In the genomic region with DNA sequence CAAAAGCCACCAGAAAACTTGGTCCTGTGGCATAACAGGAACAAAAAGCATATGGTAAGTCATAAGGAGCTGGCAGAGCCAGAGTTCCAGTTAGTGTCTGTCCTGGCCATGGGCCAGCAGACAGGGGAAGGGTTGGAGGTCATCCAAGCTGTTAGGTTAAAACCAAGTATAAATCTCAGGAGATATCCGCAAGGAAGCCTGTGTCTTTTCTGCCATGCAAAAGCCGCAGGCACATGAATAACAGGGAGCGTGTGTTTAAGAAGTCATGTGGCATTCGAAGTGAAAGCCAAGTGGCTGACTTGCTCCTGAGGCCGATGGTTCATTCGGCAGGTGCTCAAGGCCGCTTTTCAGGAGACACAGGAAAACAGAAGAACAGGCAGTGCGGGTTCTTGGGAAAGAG, we compare ENCODE assay signal across 2 cellular contexts.
TF ChIP-seq lines count a peak whose summit lies in the region.

No MANE protein-coding gene starts in this region.

TF ChIP-seq in K562, 482 proteins besides CTCF, POLR2A, EP300 and RAD21:
- TF ChIP-seq, protein P1, sequence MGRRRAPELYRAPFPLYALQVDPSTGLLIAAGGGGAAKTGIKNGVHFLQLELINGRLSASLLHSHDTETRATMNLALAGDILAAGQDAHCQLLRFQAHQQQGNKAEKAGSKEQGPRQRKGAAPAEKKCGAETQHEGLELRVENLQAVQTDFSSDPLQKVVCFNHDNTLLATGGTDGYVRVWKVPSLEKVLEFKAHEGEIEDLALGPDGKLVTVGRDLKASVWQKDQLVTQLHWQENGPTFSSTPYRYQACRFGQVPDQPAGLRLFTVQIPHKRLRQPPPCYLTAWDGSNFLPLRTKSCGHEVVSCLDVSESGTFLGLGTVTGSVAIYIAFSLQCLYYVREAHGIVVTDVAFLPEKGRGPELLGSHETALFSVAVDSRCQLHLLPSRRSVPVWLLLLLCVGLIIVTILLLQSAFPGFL (CRISPR knock-in tag; IDR thresholded peaks at IDR 0.05) = no peak
- TF ChIP-seq CHD2 (IDR thresholded peaks at IDR 0.05; ENCODE audit: low read depth, low read length) = no peak
- TF ChIP-seq NR2C2 (CRISPR knock-in tag; IDR thresholded peaks at IDR 0.05) = no peak
- peak; percentile 76 for TF ChIP-seq NR2C2 (tag; IDR thresholded peaks at IDR 0.05)
- TF ChIP-seq MTA2 (IDR thresholded peaks at IDR 0.05; ENCODE audit: low read depth) = no peak
- no peak for TF ChIP-seq SRSF1 (IDR thresholded peaks at IDR 0.05; ENCODE audit: low read depth, low read length)
- peak; percentile 67 for TF ChIP-seq NFIC (IDR thresholded peaks at IDR 0.05)
- no peak for TF ChIP-seq NR2C1 (IDR thresholded peaks at IDR 0.05)
- 0 out of 2 replicates have a peak, but pooled peaks have one; percentile 25 for TF ChIP-seq NR2C1 (tag; IDR thresholded peaks at IDR 0.05)

TF ChIP-seq in HepG2, 621 proteins besides CTCF, POLR2A, EP300 and RAD21:
- TF ChIP-seq HNF4A (CRISPR knock-in tag; IDR thresholded peaks at IDR 0.05) = 0 out of 2 replicates have a peak, but pooled peaks have one; percentile 3
- TF ChIP-seq ZNF350 (CRISPR knock-in tag; IDR thresholded peaks at IDR 0.05; ENCODE audit: borderline replicate concordance, low read depth) = no peak
- TF ChIP-seq, protein P2, sequence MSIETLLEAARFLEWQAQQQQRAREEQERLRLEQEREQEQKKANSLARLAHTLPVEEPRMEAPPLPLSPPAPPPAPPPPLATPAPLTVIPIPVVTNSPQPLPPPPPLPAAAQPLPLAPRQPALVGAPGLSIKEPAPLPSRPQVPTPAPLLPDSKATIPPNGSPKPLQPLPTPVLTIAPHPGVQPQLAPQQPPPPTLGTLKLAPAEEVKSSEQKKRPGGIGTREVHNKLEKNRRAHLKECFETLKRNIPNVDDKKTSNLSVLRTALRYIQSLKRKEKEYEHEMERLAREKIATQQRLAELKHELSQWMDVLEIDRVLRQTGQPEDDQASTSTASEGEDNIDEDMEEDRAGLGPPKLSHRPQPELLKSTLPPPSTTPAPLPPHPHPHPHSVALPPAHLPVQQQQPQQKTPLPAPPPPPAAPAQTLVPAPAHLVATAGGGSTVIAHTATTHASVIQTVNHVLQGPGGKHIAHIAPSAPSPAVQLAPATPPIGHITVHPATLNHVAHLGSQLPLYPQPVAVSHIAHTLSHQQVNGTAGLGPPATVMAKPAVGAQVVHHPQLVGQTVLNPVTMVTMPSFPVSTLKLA (IDR thresholded peaks at IDR 0.05) = no peak
- 0 out of 2 replicates have a peak, but pooled peaks have one; percentile 14 for TF ChIP-seq ZNF143 (CRISPR knock-in tag; IDR thresholded peaks at IDR 0.05)
- 0 out of 2 replicates have a peak, but pooled peaks have one; percentile 18 for TF ChIP-seq ZBTB38 (CRISPR knock-in tag; IDR thresholded peaks at IDR 0.05)
